In the genomic region with DNA sequence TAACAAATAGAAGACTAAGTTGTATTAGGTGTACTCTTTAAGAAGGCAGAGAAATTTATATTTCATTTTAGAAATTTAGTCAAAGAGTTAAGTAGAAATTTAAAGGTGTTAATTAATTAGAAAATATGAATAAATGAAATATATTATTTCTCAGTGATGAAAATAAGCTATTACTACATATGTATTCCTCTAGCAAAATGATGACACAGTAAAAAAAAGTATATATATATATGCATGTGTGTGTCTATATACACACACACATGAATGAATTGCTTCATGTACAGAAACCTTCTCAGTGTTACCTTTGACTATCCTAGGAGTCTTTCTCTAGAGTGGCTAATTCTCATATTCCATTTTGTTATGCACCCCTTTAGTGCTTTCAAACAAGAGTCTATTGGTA, we compare ENCODE assay signal across 29 cellular contexts. TPM values are rescaled to one million over a fixed set of nuclear protein-coding genes. Genes with fewer than 3 reads are reported as not detected.
"Had no signal": no experiment of that assay in that cellular context is flagged by ENCODE, and none has a peak within 500 bp of the region (broad histone marks: within the 10 kb centered on the region; RNA-seq: fewer than 3 reads in every experiment).

No MANE protein-coding gene starts in this region.

- H3K4me1 ChIP-seq: parathyroid adenoma, psoas muscle, thyroid gland had no signal

- DNase-seq: naive thymus-derived CD4-positive, alpha-beta T cell; natural killer cell; nucleus accumbens; posterior cingulate gyrus; psoas muscle; right cardiac atrium; spleen; stimulated activated CD4-positive, alpha-beta T cell treated with anti-CD3 and anti-CD28 coated beads, Interleukin-12 subunit alpha, Interleukin-12 subunit beta, amount 100 ng/mL, for 4 hours; stimulated activated CD4-positive, alpha-beta T cell treated with anti-CD3 and anti-CD28 coated beads, Interleukin-1b, Interleukin-23, amount 100 ng/mL, for 48 hours; stimulated activated CD4-positive, alpha-beta T cell treated with anti-CD3 and anti-CD28 coated beads, Interleukin-4, amount 100 ng/mL, for 1 hour; stimulated activated CD4-positive, alpha-beta T cell treated with anti-CD3 and anti-CD28 coated beads, Interleukin-4, amount 100 ng/mL, for 4 hours; stimulated activated CD8-positive, alpha-beta memory T cell treated with anti-CD3 and anti-CD28 coated beads, Interleukin-4, amount 100 ng/mL, for 48 hours; stimulated activated naive CD4-positive, alpha-beta T cell; stomach; thyroid gland; trophoblast cell; upper lobe of left lung had no signal

- ATAC-seq: naive thymus-derived CD4-positive, alpha-beta T cell; natural killer cell; psoas muscle; right cardiac atrium; sciatic nerve; stimulated activated memory B cell treated with anti-CD40 and anti-IgM and Interleukin-4, amounts not matched to agents 10 μg/mL and 1 μg/mL and 100 μg/mL, for 72 hours had no signal

- H3K4me2 ChIP-seq: neural progenitor cell, smooth muscle cell had no signal

- H2AFZ ChIP-seq: neural progenitor cell, parathyroid adenoma had no signal

- H3K27ac ChIP-seq: neural progenitor cell, parathyroid adenoma, psoas muscle, skin epidermis, spleen, stomach, thoracic aorta, thyroid gland, tibial nerve, upper lobe of left lung, vagina had no signal

- FAIRE-seq: urothelium cell line had no signal

- H3K4me3 ChIP-seq: neural progenitor cell, psoas muscle, skin epidermis, smooth muscle cell, spleen, stomach, thoracic aorta, thyroid gland, tibial nerve, upper lobe of left lung, vagina had no signal

- H3K36me3 ChIP-seq: neural progenitor cell had no signal

- H3K9ac ChIP-seq: neural progenitor cell, parathyroid adenoma had no signal

- H3K9me3 ChIP-seq: psoas muscle, spleen, stomach, thoracic aorta, thyroid gland, tibial nerve, upper lobe of left lung, vagina had no signal

- H3K27me3 ChIP-seq: neural progenitor cell, spleen, stomach, thyroid gland, tibial nerve, upper lobe of left lung, vagina had no signal

- H3K79me2 ChIP-seq: parathyroid adenoma had no signal

RNA-seq across cellular contexts. Expression of a gene that starts 35.1 kb away (rescaled TPM):
- total RNA-seq: naive thymus-derived CD4-positive, alpha-beta T cell; natural killer cell; progenitor cell of endocrine pancreas; smooth muscle cell had no signal
- polyA plus RNA-seq: naive thymus-derived CD4-positive, alpha-beta T cell; neural cell; smooth muscle cell had no signal
